ENCODE assay signal across 1 cellular context in the genomic region with DNA sequence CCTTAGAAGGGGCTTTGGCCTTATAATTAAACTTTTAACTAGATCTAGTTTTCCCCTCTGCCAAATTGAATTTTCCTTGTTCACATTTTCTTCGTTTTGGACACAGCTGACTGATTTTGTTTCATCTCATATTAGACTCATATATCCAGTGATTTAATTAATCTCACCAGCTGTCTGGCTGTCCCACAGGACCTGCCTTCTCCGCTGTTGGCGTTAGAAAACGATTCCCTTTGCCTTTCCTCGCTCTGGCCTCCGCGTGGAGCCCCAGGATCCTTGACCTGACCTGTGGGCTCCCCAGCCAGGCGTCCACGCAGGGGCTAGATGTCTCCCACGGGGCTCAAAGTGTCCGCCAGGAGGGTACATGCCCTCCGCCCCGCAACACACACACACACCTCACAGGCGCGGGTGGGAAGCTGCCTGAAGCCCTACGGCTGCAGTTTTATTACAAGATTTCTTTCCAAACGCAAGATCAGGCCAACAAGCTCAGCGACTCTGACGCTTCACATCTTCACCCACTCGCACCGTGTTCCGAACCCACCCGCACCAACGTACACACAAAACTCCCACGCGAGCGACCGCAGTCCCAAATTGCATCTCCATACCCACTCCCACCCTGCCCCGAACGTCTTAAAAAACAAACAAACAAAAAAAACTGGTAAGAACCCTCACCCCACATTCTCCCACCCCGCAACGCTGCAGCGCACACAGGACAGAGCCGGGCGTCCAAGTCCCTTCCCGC.
TF ChIP-seq lines count a peak whose summit lies in the region.

No MANE protein-coding gene starts in this region.

TF ChIP-seq in A549, 52 proteins besides CTCF, POLR2A, EP300 and RAD21 (continued from another document):
- TF ChIP-seq FOSL2 (IDR thresholded peaks at IDR 0.05): no peak
- no peak for TF ChIP-seq FOSL2 (CRISPR knock-in tag; IDR thresholded peaks at IDR 0.05)
- no peak for TF ChIP-seq FOXS1 (CRISPR knock-in tag; IDR thresholded peaks at IDR 0.05)
- TF ChIP-seq, protein P1, sequence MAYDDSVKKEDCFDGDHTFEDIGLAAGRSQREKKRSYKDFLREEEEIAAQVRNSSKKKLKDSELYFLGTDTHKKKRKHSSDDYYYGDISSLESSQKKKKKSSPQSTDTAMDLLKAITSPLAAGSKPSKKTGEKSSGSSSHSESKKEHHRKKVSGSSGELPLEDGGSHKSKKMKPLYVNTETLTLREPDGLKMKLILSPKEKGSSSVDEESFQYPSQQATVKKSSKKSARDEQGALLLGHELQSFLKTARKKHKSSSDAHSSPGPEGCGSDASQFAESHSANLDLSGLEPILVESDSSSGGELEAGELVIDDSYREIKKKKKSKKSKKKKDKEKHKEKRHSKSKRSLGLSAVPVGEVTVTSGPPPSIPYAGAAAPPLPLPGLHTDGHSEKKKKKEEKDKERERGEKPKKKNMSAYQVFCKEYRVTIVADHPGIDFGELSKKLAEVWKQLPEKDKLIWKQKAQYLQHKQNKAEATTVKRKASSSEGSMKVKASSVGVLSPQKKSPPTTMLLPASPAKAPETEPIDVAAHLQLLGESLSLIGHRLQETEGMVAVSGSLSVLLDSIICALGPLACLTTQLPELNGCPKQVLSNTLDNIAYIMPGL (CRISPR knock-in tag; IDR thresholded peaks at IDR 0.05; ENCODE audit: borderline replicate concordance): no peak
